ENCODE assay signal across 10 cellular contexts in the genomic region with DNA sequence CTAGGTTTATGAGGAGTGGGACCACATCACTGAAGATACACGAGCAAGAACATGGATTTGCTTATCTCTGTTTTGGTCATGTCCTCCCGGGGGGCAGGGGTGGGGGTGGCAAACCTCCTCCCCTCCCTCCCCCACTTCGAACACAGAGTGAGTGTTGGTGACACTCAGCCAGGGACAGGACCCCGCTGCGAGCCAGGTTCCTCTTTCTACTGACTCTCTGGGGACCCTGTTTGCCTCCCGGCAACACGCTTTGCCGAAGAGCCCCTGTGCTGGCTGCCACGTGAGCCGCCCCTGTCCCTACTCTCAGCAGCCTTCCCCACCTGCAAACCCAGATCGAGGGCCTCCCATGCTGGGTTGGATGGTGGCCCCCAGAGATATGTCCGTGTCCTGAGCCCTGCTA. TPM values are rescaled to one million over a fixed set of nuclear protein-coding genes. Genes with fewer than 3 reads are reported as not detected.
A peak's percentile ranks its signal among the peaks of the same experiment; 100 is the strongest.
DNase-seq lines count a peak whose midpoint lies in the region; ATAC-seq and TF ChIP-seq lines count a peak whose summit lies in the region.
"Had no signal": no experiment of that assay in that cellular context is flagged by ENCODE, and none has a peak within 500 bp of the region (broad histone marks: within the 10 kb centered on the region; RNA-seq: fewer than 3 reads in every experiment).

No MANE protein-coding gene starts in this region.

- H3K27ac Mint-ChIP-seq in activated B cell treated with CpG ODN at 0.5 μM for 24 hours: no peak overlapping the region
- H3K27ac Mint-ChIP-seq: neural progenitor cell had no signal

- POLR2A ChIA-PET in activated B cell treated with CpG ODN at 0.5 μM for 24 hours (lab: Charles Lee): no interaction called here

- H3K4me1 ChIP-seq in left ventricle myocardium inferior (peaks cover 18% of the 10 kb centered on the region), transverse colon (peaks cover 0 to 6% (median 0%) of the 10 kb centered on the region in 4 donors)
- H3K4me1 ChIP-seq: neural progenitor cell had no signal

- H3K27me3 ChIP-seq in left ventricle myocardium inferior (ENCODE audit: low read depth) (no peaks in the 10 kb centered on the region), transverse colon (no peaks in the 10 kb centered on the region)
- H3K27me3 ChIP-seq: neural progenitor cell had no signal

- intact Hi-C loops in left ventricle myocardium inferior (cut with micrococcal nuclease) (no loop called here), cardiac septum (cut with DNase I) (no loop called here), activated B cell treated with CpG ODN at 0.5 μM for 24 hours (cut with micrococcal nuclease) (loop anchor here (1.0 kb wide), 6 partner anchors 8 to 49 kb away; partner anchors contain the start of gene P2RY8), transverse colon (cut with DNase I; ENCODE audit: low total_unique reads) (no loop called here)

- no peak for TF ChIP-seq EP300 in transverse colon (IDR thresholded peaks at IDR 0.05; ENCODE audit: low read depth)

- DNase-seq in left ventricle myocardium inferior: no peak
- DNase-seq in cardiac septum (ENCODE audit: low spot score): no peak
- peak; percentile 73 for DNase-seq in activated B cell treated with CpG ODN at 0.5 μM for 24 hours
- peak; percentile 44 for DNase-seq in transverse colon
- DNase-seq in NOMO-1 (lab: John Stamatoyannopoulos, UW; ENCODE audit: unreplicated experiment in 2 of 2): no peak
- no peak for DNase-seq in A172 (ENCODE audit: low spot score)

- ATAC-seq in HG02885 (IDR thresholded peaks at IDR 0.05; ENCODE audit: poor library complexity, unreplicated experiment): peak; percentile 42
- peak; percentile 85 for ATAC-seq in activated B cell treated with CpG ODN at 0.5 μM for 24 hours (ENCODE audit: low read depth)
- no peak for ATAC-seq in GM18858 (IDR thresholded peaks at IDR 0.05; ENCODE audit: unreplicated experiment)

- CTCF ChIA-PET in activated B cell treated with CpG ODN at 0.5 μM for 24 hours (lab: Charles Lee): no interaction called here

- peak overlapping the region; percentile 66 for H3K4me3 Mint-ChIP-seq in activated B cell treated with CpG ODN at 0.5 μM for 24 hours
- H3K4me3 Mint-ChIP-seq: neural progenitor cell had no signal

- H3K4me1 Mint-ChIP-seq in activated B cell treated with CpG ODN at 0.5 μM for 24 hours: peaks cover 25% of the 10 kb centered on the region
- H3K4me1 Mint-ChIP-seq: neural progenitor cell had no signal

- H3K4me3 ChIP-seq in left ventricle myocardium inferior (no peak overlapping the region), transverse colon (no peak overlapping the region)
- H3K4me3 ChIP-seq: neural progenitor cell had no signal

- H3K27ac ChIP-seq in left ventricle myocardium inferior (replicated peaks) (peak overlapping the region; percentile 84), transverse colon (peak overlapping the region in 3 of 4 donors; percentile 16 to 42 (median 29))
- H3K27ac ChIP-seq: epithelial cell of prostate, neural progenitor cell had no signal

- TF ChIP-seq CTCF in left ventricle myocardium inferior (IDR thresholded peaks at IDR 0.05; ENCODE audit: borderline replicate concordance) (no peak), activated B cell treated with CpG ODN at 0.5 μM for 24 hours (IDR thresholded peaks at IDR 0.05) (no peak), transverse colon (IDR thresholded peaks at IDR 0.05) (no peak)

- no peaks in the 10 kb centered on the region for H3K27me3 Mint-ChIP-seq in activated B cell treated with CpG ODN at 0.5 μM for 24 hours

- WGBS in transverse colon (ENCODE audit: low coverage in 1 of 2), 2 donors: 64% methylated on average over 12 of the region's 12 CpGs; no CpG with 5 or more reads in 1 of the 2 donors

- H3K9me3 ChIP-seq in left ventricle myocardium inferior (replicated peaks) (no peaks in the 10 kb centered on the region), transverse colon (no peaks in the 10 kb centered on the region)

- H3K36me3 ChIP-seq in left ventricle myocardium inferior (no peaks in the 10 kb centered on the region), transverse colon (no peaks in the 10 kb centered on the region)
- H3K36me3 ChIP-seq: neural progenitor cell had no signal

- H3K36me3 Mint-ChIP-seq in activated B cell treated with CpG ODN at 0.5 μM for 24 hours (ENCODE audit: low read depth): peaks cover 42% of the 10 kb centered on the region
- H3K36me3 Mint-ChIP-seq: neural progenitor cell had no signal

- no peaks in the 10 kb centered on the region for H3K9me3 Mint-ChIP-seq in activated B cell treated with CpG ODN at 0.5 μM for 24 hours
- H3K9me3 Mint-ChIP-seq: neural progenitor cell had no signal

- in situ Hi-C loops in transverse colon (cut with MboI; ENCODE audit: low pct_ligation_motif_present in 1 of 4, low pct_unique_long_range_greater_than_20kb in 1 of 4, low sequenced_read_pairs in 3 of 4): no loop called here

- no peak for TF ChIP-seq POLR2A in transverse colon (IDR thresholded peaks at IDR 0.05)

RNA-seq across cellular contexts. Expression of gene P2RY8, which starts 34.7 kb away (rescaled TPM):
- total RNA-seq in left ventricle myocardium inferior (1.9 TPM), cardiac septum (1.5 TPM), activated B cell treated with CpG ODN at 0.5 μM for 24 hours (315 and 332 TPM in 2 replicates), transverse colon (1 to 10 TPM in 2 of 4 donors, under 1 TPM in 1, not detected in 1; 0.55 to 6.0 (median 3.0) TPM)
- not detected in 2 replicates for total RNA-seq in A172 (2014; rRNA removed; shearing (Covaris generic))

RNA-seq across cellular contexts. Expression of gene ASMTL, which starts 49.5 kb away (rescaled TPM):
- total RNA-seq in left ventricle myocardium inferior: 36.5 TPM
- total RNA-seq in cardiac septum: 26.8 TPM
- total RNA-seq in activated B cell treated with CpG ODN at 0.5 μM for 24 hours: 49.2 and 52.1 TPM in 2 replicates
- 10 to 100 TPM in 3 of 4 donors, 1 to 10 TPM in 1; 3.4 to 20.3 (median 18.4) TPM for total RNA-seq in transverse colon
- 3.3 and 4.2 TPM in 2 replicates for total RNA-seq in A172 (2014; rRNA removed; shearing (Covaris generic))

Comparison
In these comparisons a context has a peak if more than half of its experiments do, and no peak if none do; other contexts are left out.
1. DNase-seq: peak in activated B cell treated with CpG ODN at 0.5 μM for 24 hours (single experiment) and transverse colon (single experiment); none in left ventricle myocardium inferior (single experiment), cardiac septum (single experiment), NOMO-1 (0 of 2) and A172 (single experiment).
2. RNA of gene P2RY8, which starts 34.7 kb away (total RNA-seq): 315 to 332 TPM in activated B cell treated with CpG ODN at 0.5 μM for 24 hours; 0.55 to 6.0 TPM in transverse colon, 1.9 TPM in left ventricle myocardium inferior (single experiment), 1.5 TPM in cardiac septum (single experiment) and not detected in A172; every median in the first group is over 10 times any median in the second.